24 cellular contexts compared by ENCODE assay signal in genomic region chr9:135315572-135315971, GRCh38.
"Had no signal": no experiment of that assay in that cellular context is flagged by ENCODE, and none has a peak within 500 bp of the region (broad histone marks: within the 10 kb centered on the region; RNA-seq: fewer than 3 reads in every experiment).

No MANE protein-coding gene starts in this region.

- H3K4me3 Mint-ChIP-seq: dendritic cell treated with granulocyte-macrophage colony-stimulating factor and Interleukin-4, amounts not matched to agents 40 ng/mL and 50 ng/mL, for 4 days; effector memory CD8-positive, alpha-beta T cell; endodermal cell; immature natural killer cell; mesothelial cell of epicardium; naive B cell had no signal

- H3K36me3 Mint-ChIP-seq: mesothelial cell of epicardium had no signal

- H3K4me1 Mint-ChIP-seq: endodermal cell, immature natural killer cell, mesothelial cell of epicardium, naive B cell had no signal

- DNase-seq: colonic mucosa; cortex of kidney; effector CD8-positive, alpha-beta T cell; effector memory CD8-positive, alpha-beta T cell; endodermal cell; erythroblast; esophagus squamous epithelium; foreskin fibroblast; foreskin melanocyte; gastrocnemius medialis; glutamatergic neuron; hypothalamus; immature natural killer cell; islet precursor cell; kidney; kidney glomerular epithelial cell; left colon; left ventricle myocardium superior; lower lobe of right lung; mesenchymal stem cell; mucosa of descending colon; naive B cell had no signal

- H3K27ac Mint-ChIP-seq: dendritic cell treated with granulocyte-macrophage colony-stimulating factor and Interleukin-4, amounts not matched to agents 40 ng/mL and 50 ng/mL, for 4 days; effector memory CD8-positive, alpha-beta T cell; endodermal cell; immature natural killer cell; mesothelial cell of epicardium; naive B cell had no signal
